Comparison of ENCODE assay signal across 8 cellular contexts in genomic region chr18:63137999-63138448, GRCh38.
DNase-seq lines count a peak whose midpoint lies in the region; ATAC-seq and TF ChIP-seq lines count a peak whose summit lies in the region.

No MANE protein-coding gene starts in this region.

- peak; percentile 88 to 95 (median 90) for ATAC-seq in T-cell (replicated peaks in 1 of 4)
- no peak for ATAC-seq in HG03025 (IDR thresholded peaks at IDR 0.05; ENCODE audit: low FRiP score, unreplicated experiment)

- DNase-seq in breast epithelium (ENCODE audit: low spot score in 2 of 2) (no peak), MCF 10A (ENCODE audit: unreplicated experiment) (no peak), T-cell (peak; percentile 22 to 69 (median 50)), dorsolateral prefrontal cortex (no peak), occipital lobe (lab: John Stamatoyannopoulos, UW) (no peak)
- peak; percentile 39 to 65 (median 51) for DNase-seq in effector memory CD4-positive, alpha-beta T cell
- DNase-seq in stimulated activated CD4-positive, alpha-beta T cell treated with anti-CD3 and anti-CD28 coated beads, Interleukin-4, amount 100 ng/mL, for 24 hours = peak; percentile 47

- POLR2A ChIA-PET in MCF 10A (lab: Yijun Ruan, JAX) (no interaction called here), T-cell (lab: Charles Lee) (interaction anchor here in 1 of 2 donors (0.6 kb wide), 1 partner anchor 79 kb away, joined by 3 read pairs; no protein-coding TSS in a partner anchor)

- H3K27ac ChIP-seq in breast epithelium (peak overlapping the region; percentile 45 to 55), dorsolateral prefrontal cortex (peak overlapping the region in 1 of 59 donors; percentile 14)
- H3K27ac ChIP-seq in effector memory CD4-positive, alpha-beta T cell (ENCODE audit: insufficient read depth, low read length, poor library complexity, severe bottlenecking) = peak overlapping the region; percentile 47

- BruUV-seq in MCF 10A (replicated peaks; lab: Mats Ljungman, UMichigan) = no TSS peak

- H3K4me1 ChIP-seq in breast epithelium = peaks cover 0 to 4% of the 10 kb centered on the region in 2 donors
- H3K4me1 ChIP-seq in effector memory CD4-positive, alpha-beta T cell (ENCODE audit: control insufficient read depth, insufficient read depth, low read length, poor library complexity, severe bottlenecking) = peaks cover 22% of the 10 kb centered on the region

- no peak for TF ChIP-seq POLR2A in breast epithelium (IDR thresholded peaks at IDR 0.05)

- H3K27me3 Mint-ChIP-seq in MCF 10A (ENCODE audit: insufficient read depth, unreplicated experiment) = peaks cover 22% of the 10 kb centered on the region
- H3K27me3 Mint-ChIP-seq in T-cell = no peaks in the 10 kb centered on the region

- H3K4me3 ChIP-seq in breast epithelium = peak overlapping the region; percentile 9 to 41 (median 12)
- peak overlapping the region; percentile 27 for H3K4me3 ChIP-seq in effector memory CD4-positive, alpha-beta T cell (ENCODE audit: insufficient read depth, low read depth, low read length, poor library complexity, severe bottlenecking)
- peak overlapping the region in 8 of 59 donors; percentile 2 to 21 (median 9) for H3K4me3 ChIP-seq in dorsolateral prefrontal cortex

- no peak overlapping the region for H3K4me3 Mint-ChIP-seq in MCF 10A (ENCODE audit: unreplicated experiment)
- peak overlapping the region; percentile 79 to 86 (median 79) for H3K4me3 Mint-ChIP-seq in T-cell

- no peaks in the 10 kb centered on the region for H3K9me3 Mint-ChIP-seq in MCF 10A (ENCODE audit: unreplicated experiment)
- no peaks in the 10 kb centered on the region for H3K9me3 Mint-ChIP-seq in T-cell

- no peaks in the 10 kb centered on the region for H3K4me1 Mint-ChIP-seq in MCF 10A (ENCODE audit: insufficient read depth, unreplicated experiment)
- H3K4me1 Mint-ChIP-seq in T-cell = peaks cover 73 to 89% (median 88%) of the 10 kb centered on the region in 3 donors

- intact Hi-C loops in breast epithelium (cut with DNase I; ENCODE audit: low total_unique reads) (loop anchor here (2.0 kb wide), 1 partner anchor 187 kb away; no protein-coding TSS in a partner anchor), MCF 10A (cut with micrococcal nuclease) (no loop called here), dorsolateral prefrontal cortex (cut with DNase I) (loop anchor here in 1 of 2 donors (10.0 kb wide), 1 partner anchor 297 kb away; no protein-coding TSS in a partner anchor)

- CTCF ChIA-PET in MCF 10A (lab: Yijun Ruan, JAX) (interaction anchor here (0.7 to 1.0 kb wide), 2 partner anchors 14 to 185 kb away, joined by 3 to 4 read pairs; no protein-coding TSS in a partner anchor), T-cell (lab: Charles Lee) (interaction anchor here (0.6 to 1.4 kb wide), 3 partner anchors 35 to 186 kb away, joined by 3 to 6 read pairs (median 3); partner anchors contain the start of gene BCL2 (in 1 of the 2))

- H3K27ac Mint-ChIP-seq in MCF 10A (ENCODE audit: low read depth, unreplicated experiment) (no peak overlapping the region), T-cell (peak overlapping the region; percentile 94)

- no peaks in the 10 kb centered on the region for H3K36me3 ChIP-seq in breast epithelium
- H3K36me3 ChIP-seq in effector memory CD4-positive, alpha-beta T cell (ENCODE audit: control insufficient read depth, insufficient read depth, low read length) = peaks cover 16% of the 10 kb centered on the region

- H3K9me3 ChIP-seq in breast epithelium = no peaks in the 10 kb centered on the region
- H3K9me3 ChIP-seq in effector memory CD4-positive, alpha-beta T cell (ENCODE audit: control insufficient read depth, low read length) = no peaks in the 10 kb centered on the region

- H3K36me3 Mint-ChIP-seq in MCF 10A (ENCODE audit: insufficient read depth, unreplicated experiment) (no peaks in the 10 kb centered on the region), T-cell (peaks cover 26% of the 10 kb centered on the region)

- TF ChIP-seq CTCF in breast epithelium (IDR thresholded peaks at IDR 0.05) (no peak), MCF 10A (IDR thresholded peaks at IDR 0.05; ENCODE audit: unreplicated experiment) (no peak), dorsolateral prefrontal cortex (IDR thresholded peaks at IDR 0.05 in 54 of 56, conservative IDR thresholded peaks at IDR 0.05 in 2 of 56; ENCODE audit: low read depth in 1 of 56, partially characterized antibody in 56 of 56) (no peak)

- no peaks in the 10 kb centered on the region for H3K27me3 ChIP-seq in breast epithelium
- no peaks in the 10 kb centered on the region for H3K27me3 ChIP-seq in effector memory CD4-positive, alpha-beta T cell (replicated peaks; ENCODE audit: control insufficient read depth, insufficient read depth, low read length, poor library complexity, severe bottlenecking)
- no peaks in the 10 kb centered on the region for H3K27me3 ChIP-seq in dorsolateral prefrontal cortex

Comparison
In these comparisons a context has a peak if more than half of its experiments do, and no peak if none do; other contexts are left out.
1. DNase-seq: peak in T-cell (34 of 34), effector memory CD4-positive, alpha-beta T cell (3 of 3) and stimulated activated CD4-positive, alpha-beta T cell treated with anti-CD3 and anti-CD28 coated beads, Interleukin-4, amount 100 ng/mL, for 24 hours (single experiment); none in breast epithelium (0 of 2), MCF 10A (single experiment), dorsolateral prefrontal cortex (0 of 10) and occipital lobe (single experiment).